In genomic region chrX:74453178-74453577, GRCh38 we compare ENCODE assay signal across 27 cellular contexts. TPM values are rescaled to one million over a fixed set of nuclear protein-coding genes. Genes with fewer than 3 reads are reported as not detected.
"Had no signal": no experiment of that assay in that cellular context is flagged by ENCODE, and none has a peak within 500 bp of the region (broad histone marks: within the 10 kb centered on the region; RNA-seq: fewer than 3 reads in every experiment).

No MANE protein-coding gene starts in this region.

- H3K9me3 Mint-ChIP-seq: activated CD4-positive, alpha-beta memory T cell treated with anti-CD3 and anti-CD28 coated beads, Interleukin-2, amount 10 ng/mL, durations not matched to agents 7 days and 5 days; activated naive CD4-positive, alpha-beta T cell treated with anti-CD3 and anti-CD28 coated beads for 36 hours; activated T-helper 17 cell treated with anti-CD3 and anti-CD28 coated beads, Interleukin-2, amount 50 U/mL, for 72 hours; brain; T-cell had no signal

- DNase-seq: activated CD4-positive, alpha-beta memory T cell treated with anti-CD3 and anti-CD28 coated beads, Interleukin-2, amount 10 ng/mL, durations not matched to agents 7 days and 5 days; activated CD4-positive, alpha-beta T cell treated with anti-CD3 and anti-CD28 coated beads, Interleukin-2, amount 50 U/mL, for 1 hour; activated CD4-positive, CD25-positive, alpha-beta regulatory T cell; activated gamma-delta T cell; activated naive CD4-positive, alpha-beta T cell treated with anti-CD3 and anti-CD28 coated beads for 36 hours; activated T-cell treated with anti-CD3 and anti-CD28 coated beads for 4 hours; activated T-cell treated with anti-CD3 and anti-CD28 coated beads, Interleukin-2, amount 50 U/mL, for 48 hours; amygdala; cerebellar nuclear complex; Karpas-422; NCI-H1105 treated with DMSO at 0.1 percent for 48 hours; NCI-H1436 treated with DMSO at 0.1 percent for 48 hours; NCI-H187 treated with DMSO at 0.1 percent for 48 hours; NCI-H2081 treated with DMSO at 0.1 percent for 48 hours; NCI-H510A treated with DMSO at 0.1 percent for 48 hours; NCI-H69; PC-9; T-cell; T-helper 2 cell; T1000 had no signal

- H3K4me3 Mint-ChIP-seq: activated CD4-positive, alpha-beta memory T cell treated with anti-CD3 and anti-CD28 coated beads, Interleukin-2, amount 10 ng/mL, durations not matched to agents 7 days and 5 days; activated naive CD4-positive, alpha-beta T cell treated with anti-CD3 and anti-CD28 coated beads for 36 hours; activated naive CD8-positive, alpha-beta T cell; activated T-helper 17 cell treated with anti-CD3 and anti-CD28 coated beads, Interleukin-2, amount 50 U/mL, for 72 hours; brain; T-cell had no signal

- H3K36me3 Mint-ChIP-seq: activated naive CD8-positive, alpha-beta T cell; T-cell had no signal

- H3K4me2 ChIP-seq: PC-9 had no signal

- ATAC-seq: activated T-helper 17 cell treated with anti-CD3 and anti-CD28 coated beads, Interleukin-2, amount 50 U/mL, for 72 hours; K562; Right ventricle myocardium inferior; T-cell had no signal

- H3K4me1 Mint-ChIP-seq: activated CD4-positive, alpha-beta memory T cell treated with anti-CD3 and anti-CD28 coated beads, Interleukin-2, amount 10 ng/mL, durations not matched to agents 7 days and 5 days had no signal

- H2AFZ ChIP-seq: PC-9 had no signal

- FAIRE-seq: K562, TTC549 had no signal

- H3K27me3 Mint-ChIP-seq: activated CD4-positive, alpha-beta memory T cell treated with anti-CD3 and anti-CD28 coated beads, Interleukin-2, amount 10 ng/mL, durations not matched to agents 7 days and 5 days; activated naive CD8-positive, alpha-beta T cell; activated T-helper 17 cell treated with anti-CD3 and anti-CD28 coated beads, Interleukin-2, amount 50 U/mL, for 72 hours had no signal

- H3K27ac ChIP-seq: PC-9, SK-N-MC had no signal

- H3K4me3 ChIP-seq: K562, PC-9, SK-N-MC had no signal

- H3K27ac Mint-ChIP-seq: activated CD4-positive, alpha-beta memory T cell treated with anti-CD3 and anti-CD28 coated beads, Interleukin-2, amount 10 ng/mL, durations not matched to agents 7 days and 5 days; activated naive CD4-positive, alpha-beta T cell treated with anti-CD3 and anti-CD28 coated beads for 36 hours; activated naive CD8-positive, alpha-beta T cell; activated T-helper 17 cell treated with anti-CD3 and anti-CD28 coated beads, Interleukin-2, amount 50 U/mL, for 72 hours; brain; T-cell had no signal

RNA-seq across cellular contexts. Expression of gene SLC16A2, which starts 31.9 kb away (rescaled TPM):
- total RNA-seq: PC-9 had no signal
- polyA plus RNA-seq: K562 had no signal
